In the genomic region with DNA sequence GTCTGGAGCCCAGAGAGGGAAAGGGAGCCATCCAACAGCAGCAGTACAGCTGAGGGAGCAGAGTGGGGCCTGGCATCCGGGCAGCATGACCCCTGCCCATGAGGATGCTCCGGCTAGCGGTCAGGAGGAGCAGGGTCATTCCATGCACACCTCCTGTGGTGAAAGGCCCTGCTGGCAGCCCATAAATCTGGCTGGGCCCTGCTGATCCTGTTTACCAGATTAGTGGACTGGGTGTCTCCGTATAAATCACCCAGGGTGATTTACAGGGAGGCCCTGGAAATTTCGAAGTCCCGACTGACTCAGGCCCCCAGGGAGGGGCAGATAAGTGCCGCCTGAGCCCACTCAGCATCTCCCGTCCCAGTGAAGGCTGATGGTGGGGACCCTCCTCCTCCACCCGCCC, we compare ENCODE assay signal across 22 cellular contexts.
"Had no signal": no experiment of that assay in that cellular context is flagged by ENCODE, and none has a peak within 500 bp of the region (broad histone marks: within the 10 kb centered on the region; RNA-seq: fewer than 3 reads in every experiment).

No MANE protein-coding gene starts in this region.

- H3K4me3 ChIP-seq: esophagus squamous epithelium, gastroesophageal sphincter, left ventricle myocardium inferior, lower lobe of right lung, psoas muscle, spleen had no signal

- H3K27ac ChIP-seq: esophagus squamous epithelium, gastroesophageal sphincter, left ventricle myocardium inferior, lower lobe of right lung, neutrophil, psoas muscle, spleen had no signal

- FAIRE-seq: colon, kidney, urothelium cell line had no signal

- H3K9me3 ChIP-seq: esophagus squamous epithelium, gastroesophageal sphincter, left ventricle myocardium inferior, lower lobe of right lung, neutrophil, psoas muscle, spleen had no signal

- H3K36me3 ChIP-seq: esophagus squamous epithelium, gastroesophageal sphincter, left ventricle myocardium inferior, lower lobe of right lung, neutrophil, spleen had no signal

- ATAC-seq: gastroesophageal sphincter, left cardiac atrium, lower lobe of right lung, psoas muscle, sciatic nerve had no signal

- H3K4me1 ChIP-seq: esophagus squamous epithelium, gastroesophageal sphincter, left ventricle myocardium inferior, lower lobe of right lung, psoas muscle, spleen had no signal

- DNase-seq: dermis blood vessel endothelial cell; esophagus squamous epithelium; foreskin fibroblast; glutamatergic neuron; immature natural killer cell; kidney; left cardiac atrium; left ventricle myocardium inferior; lower lobe of right lung; naive B cell; nephron progenitor cell; psoas muscle; retina; spleen; stimulated activated CD4-positive, alpha-beta T cell treated with anti-CD3 and anti-CD28 coated beads, Interleukin-15, amount 100 ng/mL, for 24 hours; stimulated activated CD4-positive, alpha-beta T cell treated with anti-CD3 and anti-CD28 coated beads, Interleukin-1b, Interleukin-23, amount 100 ng/mL, for 48 hours; stimulated activated naive CD4-positive, alpha-beta T cell treated with Interleukin-2 at 50 U/mL for 16 hours had no signal
